20 cellular contexts compared by ENCODE assay signal in genomic region chr4:141789716-141790115, GRCh38.
DNase-seq lines count a peak whose midpoint lies in the region; ATAC-seq and TF ChIP-seq lines count a peak whose summit lies in the region.
"Had no signal": no experiment of that assay in that cellular context is flagged by ENCODE, and none has a peak within 500 bp of the region (broad histone marks: within the 10 kb centered on the region; RNA-seq: fewer than 3 reads in every experiment).

No MANE protein-coding gene starts in this region.

- no peak overlapping the region for H3K4me2 ChIP-seq in smooth muscle cell
- H3K4me2 ChIP-seq: BLaER1 had no signal

- no peak overlapping the region for H3K4me3 Mint-ChIP-seq in osteocyte (ENCODE audit: unreplicated experiment)
- H3K4me3 Mint-ChIP-seq: B cell; CD4-positive, CD25-positive, alpha-beta regulatory T cell; CD8-positive, alpha-beta T cell had no signal

- no peaks in the 10 kb centered on the region for H3K36me3 Mint-ChIP-seq in osteocyte (ENCODE audit: unreplicated experiment)
- H3K36me3 Mint-ChIP-seq: CD4-positive, CD25-positive, alpha-beta regulatory T cell; CD8-positive, alpha-beta T cell had no signal

- no peaks in the 10 kb centered on the region for H3K36me3 ChIP-seq in smooth muscle cell (ENCODE audit: low read depth)
- H3K36me3 ChIP-seq: BLaER1 had no signal

- H3K27me3 Mint-ChIP-seq in osteocyte (ENCODE audit: unreplicated experiment): no peaks in the 10 kb centered on the region
- H3K27me3 Mint-ChIP-seq: B cell; CD4-positive, CD25-positive, alpha-beta regulatory T cell had no signal

- H3K4me3 ChIP-seq in smooth muscle cell: no peak overlapping the region
- H3K4me3 ChIP-seq: BLaER1, GM23248 had no signal

- H3K79me2 ChIP-seq in smooth muscle cell (ENCODE audit: low read depth): no peaks in the 10 kb centered on the region

- no peaks in the 10 kb centered on the region for H3K27me3 ChIP-seq in smooth muscle cell (ENCODE audit: low read depth)
- H3K27me3 ChIP-seq: BLaER1 had no signal

- intact Hi-C loops in left cardiac atrium (cut with DNase I): no loop called here

- peak; percentile 6 for DNase-seq in Caki2 (ENCODE audit: low read depth)
- peak; percentile 41 for DNase-seq in fibroblast of gingiva (ENCODE audit: low read depth)
- peak; percentile 40 for DNase-seq in kidney glomerular epithelial cell (lab: John Stamatoyannopoulos, UW)
- DNase-seq in osteocyte (ENCODE audit: extremely low spot score, unreplicated experiment): no peak
- DNase-seq in smooth muscle cell (lab: John Stamatoyannopoulos, UW; ENCODE audit: unreplicated experiment): no peak
- DNase-seq in left cardiac atrium: no peak
- DNase-seq in MV-4-11 (lab: John Stamatoyannopoulos, UW): no peak
- no peak for DNase-seq in DMS79 (lab: John Stamatoyannopoulos, UW)
- DNase-seq: Caco-2; CD4-positive, CD25-positive, alpha-beta regulatory T cell; CD8-positive, alpha-beta T cell; DMS 273 treated with DMSO at 0.1 percent for 48 hours; DND-41; GM23248; H7; HCEC 1CT had no signal

- no peaks in the 10 kb centered on the region for H3K4me1 ChIP-seq in smooth muscle cell (ENCODE audit: low read depth)
- H3K4me1 ChIP-seq: BLaER1, Caco-2 had no signal

- in situ Hi-C loops in Caki2 (cut with HindIII; ENCODE audit: low pct_unique_long_range_greater_than_20kb, low sequenced_read_pairs): no loop called here

- H3K27ac ChIP-seq in smooth muscle cell (ENCODE audit: low read depth): no peak overlapping the region
- H3K27ac ChIP-seq: 22Rv1, BLaER1, C4-2B, GM23248 had no signal

- H3K9me3 ChIP-seq in smooth muscle cell (replicated peaks; ENCODE audit: low read depth): no peaks in the 10 kb centered on the region
- H3K9me3 ChIP-seq: BLaER1, Caco-2 had no signal

- no peaks in the 10 kb centered on the region for H3K9me3 Mint-ChIP-seq in osteocyte (ENCODE audit: unreplicated experiment)
- H3K9me3 Mint-ChIP-seq: CD8-positive, alpha-beta T cell had no signal

- TF ChIP-seq CTCF in osteocyte (IDR thresholded peaks at IDR 0.05) (no peak), smooth muscle cell (IDR thresholded peaks at IDR 0.05; ENCODE audit: borderline replicate concordance, insufficient read depth, poor library complexity, severe bottlenecking) (no peak)

- H3K4me1 Mint-ChIP-seq in osteocyte (ENCODE audit: unreplicated experiment): peaks cover 35% of the 10 kb centered on the region
- H3K4me1 Mint-ChIP-seq: B cell; CD4-positive, CD25-positive, alpha-beta regulatory T cell had no signal

- ATAC-seq in left cardiac atrium: no peak
- ATAC-seq: CD8-positive, alpha-beta T cell had no signal

- H4K20me1 ChIP-seq in smooth muscle cell (ENCODE audit: low read depth): no peaks in the 10 kb centered on the region
- H4K20me1 ChIP-seq: BLaER1 had no signal

- 86% methylated on average over 4 of the region's 4 CpGs for WGBS in smooth muscle cell (ENCODE audit: low lambda C conversion rate)

- H3K9ac ChIP-seq in smooth muscle cell (ENCODE audit: low read depth): no peak overlapping the region
- H3K9ac ChIP-seq: BLaER1, GM23248 had no signal

- no peak overlapping the region for H2AFZ ChIP-seq in smooth muscle cell (ENCODE audit: low read depth)

- H3F3A ChIP-seq in smooth muscle cell (ENCODE audit: low read depth): no peaks in the 10 kb centered on the region

- peak overlapping the region; percentile 81 for H3K27ac Mint-ChIP-seq in osteocyte (ENCODE audit: unreplicated experiment)
- H3K27ac Mint-ChIP-seq: B cell; CD4-positive, CD25-positive, alpha-beta regulatory T cell; CD8-positive, alpha-beta T cell had no signal

Comparison
In these comparisons a context has a peak if more than half of its experiments do, and no peak if none do; other contexts are left out.
1. DNase-seq: peak in Caki2 (single experiment), fibroblast of gingiva (single experiment) and kidney glomerular epithelial cell (single experiment); none in osteocyte (single experiment), smooth muscle cell (single experiment), left cardiac atrium (single experiment), MV-4-11 (single experiment) and DMS79 (single experiment).